In the genomic region with DNA sequence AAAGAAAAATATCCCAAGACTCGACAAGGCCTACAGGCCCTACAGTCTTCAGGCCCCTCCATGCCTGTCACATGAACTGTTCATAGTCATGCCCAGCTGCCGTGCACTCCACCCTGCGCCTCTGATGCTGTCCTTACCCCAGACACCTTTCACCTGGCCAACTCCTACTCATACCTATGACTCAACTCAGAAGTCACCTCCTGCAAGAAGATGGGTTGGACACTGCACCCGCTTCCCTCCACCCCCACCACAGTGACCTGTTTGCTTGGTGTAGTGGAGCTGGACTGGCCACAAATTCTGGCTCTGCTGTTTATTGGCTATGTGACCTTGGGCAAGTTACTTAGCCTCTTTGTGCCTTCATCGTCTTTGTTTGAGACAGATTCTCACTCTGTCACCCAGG, we compare ENCODE assay signal across 16 cellular contexts.
"Had no signal": no experiment of that assay in that cellular context is flagged by ENCODE, and none has a peak within 500 bp of the region (broad histone marks: within the 10 kb centered on the region; RNA-seq: fewer than 3 reads in every experiment).

No MANE protein-coding gene starts in this region.

- H3K36me3 ChIP-seq: heart left ventricle, neutrophil, right atrium auricular region, sigmoid colon, stomach, thoracic aorta, transverse colon had no signal

- DNase-seq: foreskin melanocyte; heart left ventricle; hippocampal formation; mucosa of descending colon; naive thymus-derived CD8-positive, alpha-beta T cell; sigmoid colon; stimulated activated CD4-positive, alpha-beta T cell treated with anti-CD3 and anti-CD28 coated beads, Interleukin-12 subunit alpha, Interleukin-12 subunit beta, amount 100 ng/mL, for 4 hours; stimulated activated naive CD4-positive, alpha-beta T cell; stomach; substantia nigra; transverse colon had no signal

- ATAC-seq: heart left ventricle; mucosa of descending colon; naive thymus-derived CD8-positive, alpha-beta T cell had no signal

- H3K9me3 Mint-ChIP-seq: dendritic cell treated with granulocyte-macrophage colony-stimulating factor and Interleukin-4, amounts not matched to agents 40 ng/mL and 50 ng/mL, for 4 days; naive thymus-derived CD8-positive, alpha-beta T cell had no signal

- H3K27ac Mint-ChIP-seq: dendritic cell treated with granulocyte-macrophage colony-stimulating factor and Interleukin-4, amounts not matched to agents 40 ng/mL and 50 ng/mL, for 4 days; naive thymus-derived CD8-positive, alpha-beta T cell had no signal

- H3K9me3 ChIP-seq: heart left ventricle, mucosa of descending colon, neutrophil, right atrium auricular region, sigmoid colon, stomach, thoracic aorta, transverse colon had no signal

- H3K27ac ChIP-seq: heart left ventricle, neutrophil, right atrium auricular region, sigmoid colon, skin epidermis, stomach, thoracic aorta, transverse colon had no signal

- H3K27me3 ChIP-seq: neutrophil, right atrium auricular region had no signal

- H3K4me1 ChIP-seq: right atrium auricular region, sigmoid colon had no signal

- H3K4me3 Mint-ChIP-seq: dendritic cell treated with granulocyte-macrophage colony-stimulating factor and Interleukin-4, amounts not matched to agents 40 ng/mL and 50 ng/mL, for 4 days; naive thymus-derived CD8-positive, alpha-beta T cell had no signal

- H3K36me3 Mint-ChIP-seq: naive thymus-derived CD8-positive, alpha-beta T cell had no signal

- H3K4me3 ChIP-seq: heart left ventricle, mucosa of descending colon, right atrium auricular region, skin epidermis, stomach, thoracic aorta, transverse colon had no signal
